ENCODE assay signal across 13 cellular contexts in the genomic region with DNA sequence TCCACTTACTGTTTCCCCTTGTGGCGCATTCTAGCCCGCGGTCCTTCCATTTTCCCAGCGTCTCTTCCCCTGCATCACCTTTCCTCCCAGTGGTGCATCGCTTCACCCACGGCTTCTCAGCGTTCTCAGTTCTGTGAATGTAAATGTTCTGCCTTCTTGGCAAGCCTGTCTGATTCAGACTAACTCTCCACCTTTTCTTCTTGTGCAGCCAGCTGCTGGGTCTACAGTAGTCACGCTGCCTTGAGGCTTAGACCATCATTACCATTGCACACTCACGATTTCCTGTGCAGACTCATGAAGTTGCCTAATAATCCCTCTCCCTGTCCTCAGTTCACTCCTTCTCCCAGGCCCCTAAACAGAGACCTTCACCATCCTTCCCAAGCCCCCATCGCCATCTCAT.
A peak's percentile ranks its signal among the peaks of the same experiment; 100 is the strongest.
DNase-seq lines count a peak whose midpoint lies in the region; ATAC-seq, FAIRE-seq and TF ChIP-seq lines count a peak whose summit lies in the region.
"Had no signal": no experiment of that assay in that cellular context is flagged by ENCODE, and none has a peak within 500 bp of the region (broad histone marks: within the 10 kb centered on the region; RNA-seq: fewer than 3 reads in every experiment).

No MANE protein-coding gene starts in this region.

- no peaks in the 10 kb centered on the region for H3K27me3 Mint-ChIP-seq in astrocyte (ENCODE audit: low read depth, unreplicated experiment)
- H3K27me3 Mint-ChIP-seq: activated naive CD8-positive, alpha-beta T cell had no signal

- H3K27ac ChIP-seq in astrocyte (ENCODE audit: low read depth, low read length) (peak overlapping the region; percentile 98), colonic mucosa (no peak overlapping the region)
- H3K27ac ChIP-seq: C4-2B, upper lobe of right lung had no signal

- H3K4me3 Mint-ChIP-seq in astrocyte (ENCODE audit: unreplicated experiment), result no peak overlapping the region
- H3K4me3 Mint-ChIP-seq: activated naive CD8-positive, alpha-beta T cell had no signal

- H3K9me3 ChIP-seq in astrocyte (ENCODE audit: insufficient read depth, low read depth, low read length) (no peaks in the 10 kb centered on the region), colonic mucosa (no peaks in the 10 kb centered on the region)
- H3K9me3 ChIP-seq: upper lobe of right lung had no signal

- ATAC-seq in GM21528 (IDR thresholded peaks at IDR 0.05; ENCODE audit: low FRiP score, unreplicated experiment) (no peak), HG02970 (IDR thresholded peaks at IDR 0.05; ENCODE audit: low FRiP score, unreplicated experiment) (no peak)
- ATAC-seq: upper lobe of right lung had no signal

- H3K9ac ChIP-seq in astrocyte (ENCODE audit: low read length) (peak overlapping the region; percentile 77), colonic mucosa (ENCODE audit: low read depth in 2 of 2, low read length in 2 of 2) (no peak overlapping the region)

- H3K4me3 ChIP-seq in AG04449 (ENCODE audit: low read depth, low read length), result no peak overlapping the region
- H3K4me3 ChIP-seq in astrocyte (ENCODE audit: insufficient read depth, low read depth, low read length), result no peak overlapping the region
- no peak overlapping the region for H3K4me3 ChIP-seq in colonic mucosa
- H3K4me3 ChIP-seq: upper lobe of right lung had no signal

- DNase-seq in AG04449 (ENCODE audit: low read depth, low spot score), result peak; percentile 36
- peak; percentile 6 for DNase-seq in HPDE6-E6E7 (ENCODE audit: extremely low spot score)
- peak; percentile 83 for DNase-seq in astrocyte (ENCODE audit: low read depth)
- DNase-seq in iris pigment epithelial cell (ENCODE audit: low read depth), result peak; percentile 95
- no peak for DNase-seq in colonic mucosa
- no peak for DNase-seq in SHP77 treated with DMSO at 0.1 percent for 48 hours (lab: John Stamatoyannopoulos, UW)
- DNase-seq: upper lobe of right lung had no signal

- H2AFZ ChIP-seq in astrocyte (ENCODE audit: low read depth, low read length), result no peak overlapping the region

- peak overlapping the region; percentile 81 for H3K4me2 ChIP-seq in astrocyte (ENCODE audit: low read length)

- no peaks in the 10 kb centered on the region for H3K27me3 ChIP-seq in astrocyte (ENCODE audit: insufficient read depth, low read length)
- H3K27me3 ChIP-seq in colonic mucosa, result no peaks in the 10 kb centered on the region
- H3K27me3 ChIP-seq: upper lobe of right lung had no signal

- peaks cover 10% of the 10 kb centered on the region for H3K36me3 Mint-ChIP-seq in astrocyte (ENCODE audit: low read depth, unreplicated experiment)

- peaks cover 2% of the 10 kb centered on the region for H3K79me2 ChIP-seq in astrocyte (ENCODE audit: insufficient read depth, low read length)

- intact Hi-C loops in colonic mucosa (cut with DNase I), result no loop called here

- no peak for TF ChIP-seq CTCF in AG04449 (IDR thresholded peaks at IDR 0.05; ENCODE audit: insufficient read depth, low read length, missing control alignments)
- TF ChIP-seq CTCF in astrocyte (IDR thresholded peaks at IDR 0.05; ENCODE audit: insufficient read depth, low read depth, low read length), result no peak
- no peak for TF ChIP-seq CTCF in colonic mucosa (IDR thresholded peaks at IDR 0.05)

- CTCF ChIA-PET in AG04449 (lab: Yijun Ruan, JAX), result interaction anchor here (0.8 to 1.4 kb wide), 3 partner anchors 16 to 285 kb away, joined by 3 to 4 read pairs (median 3); no protein-coding TSS in a partner anchor

- no peaks in the 10 kb centered on the region for H4K20me1 ChIP-seq in astrocyte (ENCODE audit: insufficient read depth, low read length)

- no peak for FAIRE-seq in astrocyte (lab: Jason Lieb, UNC)
- FAIRE-seq: endometrium, small intestine had no signal

- POLR2A ChIA-PET in AG04449 (lab: Yijun Ruan, JAX), result interaction anchor here (0.8 to 2.1 kb wide), 2 partner anchors 276 to 278 kb away, joined by 4 to 11 read pairs; a partner anchor contains a TSS

- peaks cover 19% of the 10 kb centered on the region for H3K4me1 Mint-ChIP-seq in astrocyte (ENCODE audit: low read depth, unreplicated experiment)

- peaks cover 50% of the 10 kb centered on the region for H3K4me1 ChIP-seq in astrocyte (ENCODE audit: insufficient read depth, low read length)
- H3K4me1 ChIP-seq in colonic mucosa, result no peaks in the 10 kb centered on the region

- no peak overlapping the region for H3K27ac Mint-ChIP-seq in astrocyte (ENCODE audit: unreplicated experiment)
- H3K27ac Mint-ChIP-seq: activated naive CD8-positive, alpha-beta T cell had no signal

- H3K36me3 ChIP-seq in astrocyte (ENCODE audit: insufficient read depth, low read length) (peaks cover 7% of the 10 kb centered on the region), colonic mucosa (no peaks in the 10 kb centered on the region)

- no peaks in the 10 kb centered on the region for H3K9me3 Mint-ChIP-seq in astrocyte (ENCODE audit: unreplicated experiment)

Comparison
In these comparisons a context has a peak if more than half of its experiments do, and no peak if none do; other contexts are left out.
1. DNase-seq: peak in AG04449 (single experiment), HPDE6-E6E7 (single experiment), astrocyte (single experiment) and iris pigment epithelial cell (single experiment); none in colonic mucosa (single experiment) and SHP77 treated with DMSO at 0.1 percent for 48 hours (single experiment).